ENCODE assay signal across 10 cellular contexts in genomic region chr1:70504821-70505193, GRCh38.
DNase-seq lines count a peak whose midpoint lies in the region; ATAC-seq lines count a peak whose summit lies in the region.
"Had no signal": no experiment of that assay in that cellular context is flagged by ENCODE, and none has a peak within 500 bp of the region (broad histone marks: within the 10 kb centered on the region; RNA-seq: fewer than 3 reads in every experiment).

No MANE protein-coding gene starts in this region.

- intact Hi-C loops in activated T-helper 1 cell treated with anti-CD3 and anti-CD28 coated beads, Interleukin-12 subunit alpha, Interleukin-12 subunit beta, Interleukin-2, Interleukin-4 antibody, amounts not matched to agents 30 ng/mL and 10 ng/mL and 1 ng/mL, durations not matched to agents 14 hours and 24 hours and 36 hours (cut with micrococcal nuclease): loop anchor here (5.0 kb wide), 1 partner anchor 68 kb away; no protein-coding TSS in a partner anchor
- intact Hi-C loops in activated naive CD4-positive, alpha-beta T cell treated with anti-CD3 and anti-CD28 coated beads for 36 hours (cut with micrococcal nuclease): no loop called here

- peaks cover 10% of the 10 kb centered on the region for H3K4me1 Mint-ChIP-seq in activated T-helper 1 cell treated with anti-CD3 and anti-CD28 coated beads, Interleukin-12 subunit alpha, Interleukin-12 subunit beta, Interleukin-2, Interleukin-4 antibody, amounts not matched to agents 30 ng/mL and 10 ng/mL and 1 ng/mL, durations not matched to agents 14 hours and 24 hours and 36 hours (ENCODE audit: low read depth)
- H3K4me1 Mint-ChIP-seq in activated naive CD4-positive, alpha-beta T cell treated with anti-CD3 and anti-CD28 coated beads for 36 hours (ENCODE audit: low read depth): no peaks in the 10 kb centered on the region

- no peaks in the 10 kb centered on the region for H3K9me3 Mint-ChIP-seq in activated T-helper 1 cell treated with anti-CD3 and anti-CD28 coated beads, Interleukin-12 subunit alpha, Interleukin-12 subunit beta, Interleukin-2, Interleukin-4 antibody, amounts not matched to agents 30 ng/mL and 10 ng/mL and 1 ng/mL, durations not matched to agents 14 hours and 24 hours and 36 hours
- no peaks in the 10 kb centered on the region for H3K9me3 Mint-ChIP-seq in activated naive CD4-positive, alpha-beta T cell treated with anti-CD3 and anti-CD28 coated beads for 36 hours

- CTCF ChIA-PET in activated naive CD4-positive, alpha-beta T cell treated with anti-CD3 and anti-CD28 coated beads for 36 hours (lab: Charles Lee): interaction anchor here (0.9 kb wide), 1 partner anchor 372 kb away, joined by 3 read pairs; no protein-coding TSS in a partner anchor

- peak; percentile 27 for ATAC-seq in GM19023 (IDR thresholded peaks at IDR 0.05; ENCODE audit: unreplicated experiment)
- peak; percentile 18 for ATAC-seq in HG02678 (IDR thresholded peaks at IDR 0.05; ENCODE audit: unreplicated experiment)

- no peaks in the 10 kb centered on the region for H3K36me3 Mint-ChIP-seq in activated T-helper 1 cell treated with anti-CD3 and anti-CD28 coated beads, Interleukin-12 subunit alpha, Interleukin-12 subunit beta, Interleukin-2, Interleukin-4 antibody, amounts not matched to agents 30 ng/mL and 10 ng/mL and 1 ng/mL, durations not matched to agents 14 hours and 24 hours and 36 hours (ENCODE audit: low read depth)
- H3K36me3 Mint-ChIP-seq in activated naive CD4-positive, alpha-beta T cell treated with anti-CD3 and anti-CD28 coated beads for 36 hours (ENCODE audit: low read depth): no peaks in the 10 kb centered on the region

- peaks cover 12% of the 10 kb centered on the region for H3K27me3 Mint-ChIP-seq in activated T-helper 1 cell treated with anti-CD3 and anti-CD28 coated beads, Interleukin-12 subunit alpha, Interleukin-12 subunit beta, Interleukin-2, Interleukin-4 antibody, amounts not matched to agents 30 ng/mL and 10 ng/mL and 1 ng/mL, durations not matched to agents 14 hours and 24 hours and 36 hours (ENCODE audit: insufficient read depth)
- peaks cover 3% of the 10 kb centered on the region for H3K27me3 Mint-ChIP-seq in activated naive CD4-positive, alpha-beta T cell treated with anti-CD3 and anti-CD28 coated beads for 36 hours (ENCODE audit: low read depth)

- no peak overlapping the region for H3K4me3 Mint-ChIP-seq in activated T-helper 1 cell treated with anti-CD3 and anti-CD28 coated beads, Interleukin-12 subunit alpha, Interleukin-12 subunit beta, Interleukin-2, Interleukin-4 antibody, amounts not matched to agents 30 ng/mL and 10 ng/mL and 1 ng/mL, durations not matched to agents 14 hours and 24 hours and 36 hours
- no peak overlapping the region for H3K4me3 Mint-ChIP-seq in activated naive CD4-positive, alpha-beta T cell treated with anti-CD3 and anti-CD28 coated beads for 36 hours

- H3K27ac Mint-ChIP-seq in activated T-helper 1 cell treated with anti-CD3 and anti-CD28 coated beads, Interleukin-12 subunit alpha, Interleukin-12 subunit beta, Interleukin-2, Interleukin-4 antibody, amounts not matched to agents 30 ng/mL and 10 ng/mL and 1 ng/mL, durations not matched to agents 14 hours and 24 hours and 36 hours: no peak overlapping the region
- no peak overlapping the region for H3K27ac Mint-ChIP-seq in activated naive CD4-positive, alpha-beta T cell treated with anti-CD3 and anti-CD28 coated beads for 36 hours

- no peak overlapping the region for H3K4me3 ChIP-seq in skeletal muscle cell (ENCODE audit: low read depth, low read length)

- peak; percentile 60 for DNase-seq in RPMI7951 (ENCODE audit: low read depth)
- DNase-seq in skeletal muscle cell (ENCODE audit: low read depth): peak; percentile 87
- DNase-seq in activated T-helper 1 cell treated with anti-CD3 and anti-CD28 coated beads, Interleukin-12 subunit alpha, Interleukin-12 subunit beta, Interleukin-2, Interleukin-4 antibody, amounts not matched to agents 30 ng/mL and 10 ng/mL and 1 ng/mL, durations not matched to agents 14 hours and 24 hours and 36 hours (ENCODE audit: low spot score): no peak
- DNase-seq in NCI-H524 (lab: John Stamatoyannopoulos, UW): no peak
- no peak for DNase-seq in activated naive CD4-positive, alpha-beta T cell treated with anti-CD3 and anti-CD28 coated beads for 36 hours
- DNase-seq: activated CD4-positive, CD25-positive, alpha-beta regulatory T cell; NCI-H2029 treated with DMSO at 0.1 percent for 48 hours; stimulated activated CD4-positive, alpha-beta T cell treated with anti-CD3 and anti-CD28 coated beads, Interleukin-4, amount 100 ng/mL, for 24 hours had no signal

Comparison
In these comparisons a context has a peak if more than half of its experiments do, and no peak if none do; other contexts are left out.
1. DNase-seq: peak in RPMI7951 (single experiment) and skeletal muscle cell (single experiment); none in activated T-helper 1 cell treated with anti-CD3 and anti-CD28 coated beads, Interleukin-12 subunit alpha, Interleukin-12 subunit beta, Interleukin-2, Interleukin-4 antibody, amounts not matched to agents 30 ng/mL and 10 ng/mL and 1 ng/mL, durations not matched to agents 14 hours and 24 hours and 36 hours (single experiment), NCI-H524 (0 of 2) and activated naive CD4-positive, alpha-beta T cell treated with anti-CD3 and anti-CD28 coated beads for 36 hours (single experiment).